8 cellular contexts compared by ENCODE assay signal in genomic region chr4:138114434-138114833, GRCh38.
DNase-seq lines count a peak whose midpoint lies in the region; ATAC-seq and TF ChIP-seq lines count a peak whose summit lies in the region.

No MANE protein-coding gene starts in this region.

- no peaks in the 10 kb centered on the region for H3K36me3 Mint-ChIP-seq in glutamatergic neuron (ENCODE audit: unreplicated experiment)

- ATAC-seq in GM18519 (IDR thresholded peaks at IDR 0.05; ENCODE audit: low FRiP score, unreplicated experiment): peak; percentile 99
- ATAC-seq in GM21619 (IDR thresholded peaks at IDR 0.05; ENCODE audit: unreplicated experiment): peak; percentile 98
- ATAC-seq in HG03460 (IDR thresholded peaks at IDR 0.05; ENCODE audit: unreplicated experiment): peak; percentile 98

- peaks cover 12% of the 10 kb centered on the region for H3K4me1 Mint-ChIP-seq in glutamatergic neuron (ENCODE audit: low read depth, unreplicated experiment)

- no peaks in the 10 kb centered on the region for H3K9me3 Mint-ChIP-seq in glutamatergic neuron (ENCODE audit: unreplicated experiment)

- H3K27ac Mint-ChIP-seq in glutamatergic neuron (ENCODE audit: unreplicated experiment): no peak overlapping the region

- H3K27me3 Mint-ChIP-seq in glutamatergic neuron (ENCODE audit: unreplicated experiment): no peaks in the 10 kb centered on the region

- peak; percentile 44 for DNase-seq in fibroblast of the aortic adventitia (ENCODE audit: low read depth)
- DNase-seq in CD1c-positive myeloid dendritic cell (ENCODE audit: extremely low spot score): no peak
- no peak for DNase-seq in stimulated activated CD4-positive, alpha-beta T cell treated with anti-CD3 and anti-CD28 coated beads, Interleukin-12 subunit alpha, Interleukin-12 subunit beta, amount 100 ng/mL, for 4 hours
- DNase-seq in glutamatergic neuron: no peak
- no peak for DNase-seq in SKM-1 (lab: John Stamatoyannopoulos, UW; ENCODE audit: unreplicated experiment)

- no peak overlapping the region for H3K4me3 Mint-ChIP-seq in glutamatergic neuron (ENCODE audit: unreplicated experiment)

- H3K4me3 ChIP-seq in fibroblast of the aortic adventitia (ENCODE audit: low read depth, low read length): no peak overlapping the region

- TF ChIP-seq CTCF in fibroblast of the aortic adventitia (IDR thresholded peaks at IDR 0.05; ENCODE audit: insufficient read depth, low read length) (no peak), glutamatergic neuron (IDR thresholded peaks at IDR 0.05; ENCODE audit: partially characterized antibody, unreplicated experiment) (no peak)
